16 cellular contexts compared by ENCODE assay signal in the genomic region with DNA sequence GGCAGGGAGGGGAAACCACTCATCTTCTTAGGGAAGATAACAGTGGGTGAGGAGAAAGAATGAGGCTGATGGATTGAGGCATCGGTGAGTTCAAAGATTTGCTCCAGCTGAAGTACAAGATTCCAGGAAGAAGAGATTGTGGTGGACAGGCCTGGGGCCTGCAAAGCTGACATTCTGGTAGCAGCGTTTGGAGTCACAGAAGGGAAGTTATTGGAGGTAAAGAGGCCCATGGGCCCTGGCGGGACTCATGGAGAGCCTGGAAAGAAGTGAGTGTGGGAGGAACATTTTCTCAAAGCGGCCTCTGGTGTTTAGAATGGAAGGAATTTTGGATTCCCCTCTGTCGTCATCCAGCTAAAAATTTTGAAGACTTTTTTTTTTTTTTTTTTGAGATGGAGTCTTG.
DNase-seq lines count a peak whose midpoint lies in the region; ATAC-seq and TF ChIP-seq lines count a peak whose summit lies in the region.
"Had no signal": no experiment of that assay in that cellular context is flagged by ENCODE, and none has a peak within 500 bp of the region (broad histone marks: within the 10 kb centered on the region; RNA-seq: fewer than 3 reads in every experiment).

No MANE protein-coding gene starts in this region.

- H3K4me3 Mint-ChIP-seq in CD4-positive, alpha-beta T cell: no peak overlapping the region
- H3K4me3 Mint-ChIP-seq in CD8-positive, alpha-beta memory T cell: peak overlapping the region in 3 of 7 donors; percentile 8 to 72 (median 12)
- peak overlapping the region; percentile 43 for H3K4me3 Mint-ChIP-seq in activated naive CD8-positive, alpha-beta T cell treated with anti-CD3 and anti-CD28 coated beads, Interleukin-2, amount 10 ng/mL, durations not matched to agents 7 days and 5 days
- peak overlapping the region; percentile 51 for H3K4me3 Mint-ChIP-seq in natural killer cell treated with Interleukin-12 subunit alpha and Interleukin-12 subunit beta and Interleukin-15 and Interleukin-18, amount 100 ng/mL, for 72 hours
- H3K4me3 Mint-ChIP-seq: B cell had no signal

- POLR2A ChIA-PET in CD4-positive, alpha-beta T cell (lab: Charles Lee): interaction anchor here (0.8 to 6.9 kb wide), 3 partner anchors 14 to 161 kb away, joined by 4 to 59 read pairs (median 8); a partner anchor contains a TSS
- POLR2A ChIA-PET in CD8-positive, alpha-beta memory T cell (lab: Charles Lee): interaction anchor here (0.6 to 1.4 kb wide), 2 partner anchors 70 to 160 kb away, joined by 4 to 16 read pairs; a partner anchor contains a TSS
- POLR2A ChIA-PET in activated naive CD8-positive, alpha-beta T cell treated with anti-CD3 and anti-CD28 coated beads, Interleukin-2, amount 10 ng/mL, durations not matched to agents 7 days and 5 days (lab: Charles Lee): interaction anchor here (0.9 to 12.3 kb wide), 7 partner anchors 10 to 162 kb away, joined by 3 to 258 read pairs (median 14); a partner anchor contains a TSS

- H3K27ac Mint-ChIP-seq in CD4-positive, alpha-beta T cell: peak overlapping the region; percentile 72
- H3K27ac Mint-ChIP-seq in CD8-positive, alpha-beta memory T cell: peak overlapping the region; percentile 48 to 89 (median 84)
- peak overlapping the region; percentile 71 for H3K27ac Mint-ChIP-seq in activated naive CD8-positive, alpha-beta T cell treated with anti-CD3 and anti-CD28 coated beads, Interleukin-2, amount 10 ng/mL, durations not matched to agents 7 days and 5 days
- peak overlapping the region; percentile 85 to 87 for H3K27ac Mint-ChIP-seq in natural killer cell treated with Interleukin-12 subunit alpha and Interleukin-12 subunit beta and Interleukin-15 and Interleukin-18, amount 100 ng/mL, for 72 hours
- H3K27ac Mint-ChIP-seq: B cell had no signal

- H3K4me1 ChIP-seq in CD8-positive, alpha-beta memory T cell (ENCODE audit: insufficient read depth, low read length): peaks cover 46% of the 10 kb centered on the region
- H3K4me1 ChIP-seq: body of pancreas, pancreas had no signal

- no peaks in the 10 kb centered on the region for H3K9me3 ChIP-seq in CD4-positive, alpha-beta T cell (ENCODE audit: control insufficient read depth, low read length)
- no peaks in the 10 kb centered on the region for H3K9me3 ChIP-seq in CD8-positive, alpha-beta memory T cell (ENCODE audit: low read length)
- H3K9me3 ChIP-seq: body of pancreas, MG63, pancreas, suprapubic skin had no signal

- intact Hi-C loops in CD4-positive, alpha-beta T cell (cut with DNase I, micrococcal nuclease): loop anchor here (5.0 to 10.0 kb wide), 3 partner anchors 70 to 163 kb away; a partner anchor contains a TSS

- CTCF ChIA-PET in CD4-positive, alpha-beta T cell (lab: Charles Lee): interaction anchor here (0.7 kb wide), 2 partner anchors 18 to 90 kb away, joined by 4 to 5 read pairs; no protein-coding TSS in a partner anchor
- CTCF ChIA-PET in CD8-positive, alpha-beta memory T cell (lab: Charles Lee): no interaction called here

- H3K27ac ChIP-seq in CD4-positive, alpha-beta T cell (ENCODE audit: low read depth, low read length): no peak overlapping the region
- H3K27ac ChIP-seq in CD8-positive, alpha-beta memory T cell (ENCODE audit: low read depth, low read length): no peak overlapping the region
- H3K27ac ChIP-seq: body of pancreas, pancreas, suprapubic skin had no signal

- no peaks in the 10 kb centered on the region for H3K36me3 ChIP-seq in CD8-positive, alpha-beta memory T cell (ENCODE audit: insufficient read depth, low read length)
- H3K36me3 ChIP-seq: MG63, pancreas, suprapubic skin had no signal

- H3K4me3 ChIP-seq in CD8-positive, alpha-beta memory T cell (ENCODE audit: low read length): no peak overlapping the region
- H3K4me3 ChIP-seq: body of pancreas, MG63, pancreas, suprapubic skin had no signal

- no peaks in the 10 kb centered on the region for H3K27me3 ChIP-seq in CD4-positive, alpha-beta T cell (ENCODE audit: control insufficient read depth, insufficient read depth, low read length)
- H3K27me3 ChIP-seq in CD8-positive, alpha-beta memory T cell (ENCODE audit: insufficient read depth, low read length, poor library complexity, severe bottlenecking): no peaks in the 10 kb centered on the region
- H3K27me3 ChIP-seq: body of pancreas, MG63, pancreas, suprapubic skin had no signal

- H3K4me1 Mint-ChIP-seq in CD4-positive, alpha-beta T cell (ENCODE audit: low read depth): peaks cover 50% of the 10 kb centered on the region
- peaks cover 57 to 82% (median 75%) of the 10 kb centered on the region in 3 donors for H3K4me1 Mint-ChIP-seq in CD8-positive, alpha-beta memory T cell
- H3K4me1 Mint-ChIP-seq in activated naive CD8-positive, alpha-beta T cell treated with anti-CD3 and anti-CD28 coated beads, Interleukin-2, amount 10 ng/mL, durations not matched to agents 7 days and 5 days: peaks cover 73% of the 10 kb centered on the region
- H3K4me1 Mint-ChIP-seq in natural killer cell treated with Interleukin-12 subunit alpha and Interleukin-12 subunit beta and Interleukin-15 and Interleukin-18, amount 100 ng/mL, for 72 hours (ENCODE audit: low read depth in 2 of 2): peaks cover 59 to 69% of the 10 kb centered on the region in 2 donors

- no peak for ATAC-seq in CD4-positive, alpha-beta T cell (ENCODE audit: poor library complexity)
- ATAC-seq in activated naive CD8-positive, alpha-beta T cell treated with anti-CD3 and anti-CD28 coated beads, Interleukin-2, amount 10 ng/mL, durations not matched to agents 7 days and 5 days (ENCODE audit: low read depth): no peak
- ATAC-seq in natural killer cell treated with Interleukin-12 subunit alpha and Interleukin-12 subunit beta and Interleukin-15 and Interleukin-18, amount 100 ng/mL, for 72 hours: no peak
- no peak for ATAC-seq in HG03139 (IDR thresholded peaks at IDR 0.05; ENCODE audit: unreplicated experiment)
- ATAC-seq: body of pancreas had no signal

- no peaks in the 10 kb centered on the region for H3K27me3 Mint-ChIP-seq in CD4-positive, alpha-beta T cell
- H3K27me3 Mint-ChIP-seq in CD8-positive, alpha-beta memory T cell: no peaks in the 10 kb centered on the region
- H3K27me3 Mint-ChIP-seq in activated naive CD8-positive, alpha-beta T cell treated with anti-CD3 and anti-CD28 coated beads, Interleukin-2, amount 10 ng/mL, durations not matched to agents 7 days and 5 days: no peaks in the 10 kb centered on the region
- H3K27me3 Mint-ChIP-seq in natural killer cell treated with Interleukin-12 subunit alpha and Interleukin-12 subunit beta and Interleukin-15 and Interleukin-18, amount 100 ng/mL, for 72 hours: no peaks in the 10 kb centered on the region
- H3K27me3 Mint-ChIP-seq: B cell had no signal

- H3K9me3 Mint-ChIP-seq in CD4-positive, alpha-beta T cell: no peaks in the 10 kb centered on the region
- no peaks in the 10 kb centered on the region for H3K9me3 Mint-ChIP-seq in CD8-positive, alpha-beta memory T cell
- H3K9me3 Mint-ChIP-seq in activated naive CD8-positive, alpha-beta T cell treated with anti-CD3 and anti-CD28 coated beads, Interleukin-2, amount 10 ng/mL, durations not matched to agents 7 days and 5 days: peaks cover 3% of the 10 kb centered on the region
- H3K9me3 Mint-ChIP-seq in natural killer cell treated with Interleukin-12 subunit alpha and Interleukin-12 subunit beta and Interleukin-15 and Interleukin-18, amount 100 ng/mL, for 72 hours: no peaks in the 10 kb centered on the region

- H3K36me3 Mint-ChIP-seq in CD4-positive, alpha-beta T cell (ENCODE audit: low read depth): no peaks in the 10 kb centered on the region
- no peaks in the 10 kb centered on the region for H3K36me3 Mint-ChIP-seq in CD8-positive, alpha-beta memory T cell
- peaks cover 15% of the 10 kb centered on the region for H3K36me3 Mint-ChIP-seq in activated naive CD8-positive, alpha-beta T cell treated with anti-CD3 and anti-CD28 coated beads, Interleukin-2, amount 10 ng/mL, durations not matched to agents 7 days and 5 days
- no peaks in the 10 kb centered on the region for H3K36me3 Mint-ChIP-seq in natural killer cell treated with Interleukin-12 subunit alpha and Interleukin-12 subunit beta and Interleukin-15 and Interleukin-18, amount 100 ng/mL, for 72 hours

- TF ChIP-seq CTCF in CD4-positive, alpha-beta T cell (IDR thresholded peaks at IDR 0.05): no peak
- TF ChIP-seq CTCF in GM10266 (IDR thresholded peaks at IDR 0.05; ENCODE audit: control insufficient read depth, insufficient read depth, low read depth, missing control alignments): no peak

- no peak for DNase-seq in CD4-positive, alpha-beta T cell
- no peak for DNase-seq in CD8-positive, alpha-beta memory T cell
- DNase-seq in activated naive CD8-positive, alpha-beta T cell treated with anti-CD3 and anti-CD28 coated beads, Interleukin-2, amount 10 ng/mL, durations not matched to agents 7 days and 5 days: no peak
- DNase-seq in natural killer cell treated with Interleukin-12 subunit alpha and Interleukin-12 subunit beta and Interleukin-15 and Interleukin-18, amount 100 ng/mL, for 72 hours (ENCODE audit: low spot score): no peak
- DNase-seq in GM10266 (ENCODE audit: extremely low spot score) (no peak), NK-92 (lab: John Stamatoyannopoulos, UW; ENCODE audit: unreplicated experiment) (no peak)
- DNase-seq: activated CD4-positive, CD25-positive, alpha-beta regulatory T cell treated with anti-CD3 and anti-CD28 coated beads, Interleukin-2, amount 50 U/mL, for 72 hours; body of pancreas; MG63; pancreas; SHP77; stimulated activated CD4-positive, alpha-beta T cell treated with anti-CD3 and anti-CD28 coated beads, Interleukin-2, amount 100 ng/mL, for 48 hours; T-helper 9 cell had no signal
